In genomic region chr22:44737414-44738346, GRCh38 we compare ENCODE assay signal across 28 cellular contexts. TPM values are rescaled to one million over a fixed set of nuclear protein-coding genes. Genes with fewer than 3 reads are reported as not detected.
DNase-seq lines count a peak whose midpoint lies in the region; ATAC-seq and TF ChIP-seq lines count a peak whose summit lies in the region.
"Had no signal": no experiment of that assay in that cellular context is flagged by ENCODE, and none has a peak within 500 bp of the region (broad histone marks: within the 10 kb centered on the region; RNA-seq: fewer than 3 reads in every experiment).

No MANE protein-coding gene starts in this region.

- CTCF ChIA-PET in Caco-2 (lab: Charles Lee) (interaction anchor here (0.6 to 0.9 kb wide), 2 partner anchors 83 to 312 kb away, joined by 3 to 4 read pairs; no protein-coding TSS in a partner anchor), HCT116 (lab: Charles Lee) (interaction anchor here (0.6 to 1.3 kb wide), 2 partner anchors 52 to 53 kb away, joined by 3 to 6 read pairs; no protein-coding TSS in a partner anchor)

- peak overlapping the region; percentile 13; the same call in 1 of the 2 replicates for H3K9ac ChIP-seq in HCT116 (ENCODE audit: low read length)
- no peak overlapping the region for H3K9ac ChIP-seq in mesendoderm (ENCODE audit: low read length)

- no peak overlapping the region for H3K18ac ChIP-seq in mesendoderm (ENCODE audit: low read length)

- DNase-seq in Caco-2, result peak in 1 of 2 experiments; percentile 79
- DNase-seq in HCT116 (ENCODE audit: low read depth, low spot score), result no peak
- DNase-seq in foreskin keratinocyte, result no peak
- DNase-seq in mesendoderm, result no peak
- DNase-seq in sciatic nerve (ENCODE audit: low spot score), result no peak
- no peak for DNase-seq in immature natural killer cell
- DNase-seq in breast epithelium (ENCODE audit: low spot score in 2 of 2), result no peak
- DNase-seq: ACHN; activated CD4-positive, alpha-beta memory T cell treated with anti-CD3 and anti-CD28 coated beads, Interleukin-2, amount 10 ng/mL, durations not matched to agents 7 days and 5 days; activated CD4-positive, CD25-positive, alpha-beta regulatory T cell; effector memory CD4-positive, alpha-beta T cell; gastrocnemius medialis; MV-4-11; NCI-H2029; NCI-H345; nephron progenitor cell; stimulated activated CD4-positive, alpha-beta T cell treated with anti-CD3 and anti-CD28 coated beads, Interleukin-1b, Interleukin-23, amount 100 ng/mL, for 48 hours; T1000; uterus had no signal

- peaks cover 26% of the 10 kb centered on the region for H3K4me1 Mint-ChIP-seq in Caco-2 (ENCODE audit: low read depth, unreplicated experiment)
- H3K4me1 Mint-ChIP-seq in immature natural killer cell, result peaks cover 5 to 6% of the 10 kb centered on the region in 2 donors
- H3K4me1 Mint-ChIP-seq: activated CD4-positive, alpha-beta memory T cell treated with anti-CD3 and anti-CD28 coated beads, Interleukin-2, amount 10 ng/mL, durations not matched to agents 7 days and 5 days had no signal

- H3K79me1 ChIP-seq in mesendoderm (ENCODE audit: low read length), result no peaks in the 10 kb centered on the region

- TSS peak; percentile 86 for BruUV-seq in Caco-2 (replicated peaks; lab: Mats Ljungman, UMichigan)
- TSS peak; percentile 12 for BruUV-seq in HCT116 (replicated peaks; lab: Mats Ljungman, UMichigan)

- ATAC-seq in HCT116 (peak; percentile 4), foreskin keratinocyte (peak; percentile 2), sciatic nerve (no peak), GM21825 (IDR thresholded peaks at IDR 0.05; ENCODE audit: unreplicated experiment) (no peak)
- ATAC-seq: gastrocnemius medialis had no signal

- H3K27ac Mint-ChIP-seq in Caco-2 (ENCODE audit: unreplicated experiment) (peak overlapping the region; percentile 95), immature natural killer cell (no peak overlapping the region)
- H3K27ac Mint-ChIP-seq: activated CD4-positive, alpha-beta memory T cell treated with anti-CD3 and anti-CD28 coated beads, Interleukin-2, amount 10 ng/mL, durations not matched to agents 7 days and 5 days; brain; nephron progenitor cell had no signal

- H3K36me3 ChIP-seq in Caco-2 (ENCODE audit: control insufficient read depth, insufficient read depth, low read length), result no peaks in the 10 kb centered on the region
- no peaks in the 10 kb centered on the region for H3K36me3 ChIP-seq in HCT116 (ENCODE audit: control insufficient read depth in 1 of 2, insufficient read depth in 2 of 2, low read length in 2 of 2)
- H3K36me3 ChIP-seq in mesendoderm (ENCODE audit: control insufficient read depth, insufficient read depth, low read length), result no peaks in the 10 kb centered on the region
- no peaks in the 10 kb centered on the region for H3K36me3 ChIP-seq in breast epithelium
- H3K36me3 ChIP-seq: esophagus muscularis mucosa, gastrocnemius medialis, left lung, prostate gland, suprapubic skin, uterus had no signal

- H3K36me3 Mint-ChIP-seq in Caco-2 (ENCODE audit: insufficient read depth, unreplicated experiment) (peaks cover 93% of the 10 kb centered on the region), immature natural killer cell (peaks cover 1 to 6% (median 2%) of the 10 kb centered on the region in 3 donors)
- H3K36me3 Mint-ChIP-seq: brain had no signal

- H4K8ac ChIP-seq in mesendoderm (ENCODE audit: low read depth, low read length), result no peak overlapping the region

- H3K27me3 Mint-ChIP-seq in Caco-2 (ENCODE audit: insufficient read depth, unreplicated experiment), result no peaks in the 10 kb centered on the region
- H3K27me3 Mint-ChIP-seq in immature natural killer cell (ENCODE audit: low read depth in 3 of 3), result peaks cover 7 to 12% (median 8%) of the 10 kb centered on the region in 3 donors
- H3K27me3 Mint-ChIP-seq: activated CD4-positive, alpha-beta memory T cell treated with anti-CD3 and anti-CD28 coated beads, Interleukin-2, amount 10 ng/mL, durations not matched to agents 7 days and 5 days had no signal

- intact Hi-C loops in Caco-2 (cut with micrococcal nuclease; ENCODE audit: unreplicated experiment) (loop anchor here (2.0 to 5.0 kb wide), 2 partner anchors 35 to 50 kb away; partner anchors contain the start of gene PRR5), HCT116 (cut with micrococcal nuclease) (no loop called here), sciatic nerve (cut with DNase I) (loop anchor here (5.0 kb wide), 1 partner anchor 40 kb away; no protein-coding TSS in a partner anchor), breast epithelium (cut with DNase I; ENCODE audit: low total_unique reads) (loop anchor here (5.0 kb wide), 1 partner anchor 40 kb away; no protein-coding TSS in a partner anchor)

- POLR2A ChIA-PET in Caco-2 (lab: Charles Lee), result interaction anchor here (0.6 to 1.0 kb wide), 3 partner anchors 16 to 568 kb away, joined by 3 read pairs; no protein-coding TSS in a partner anchor
- POLR2A ChIA-PET in HCT116 (lab: Charles Lee), result no interaction called here

- H3K23ac ChIP-seq in mesendoderm (ENCODE audit: low read length), result no peak overlapping the region

- H3K27ac ChIP-seq in HCT116 (ENCODE audit: low read depth, low read length), result peak overlapping the region; percentile 14; the same call in 1 of the 2 replicates
- no peak overlapping the region for H3K27ac ChIP-seq in foreskin keratinocyte
- H3K27ac ChIP-seq in mesendoderm (ENCODE audit: low read depth, low read length), result no peak overlapping the region
- H3K27ac ChIP-seq in breast epithelium, result no peak overlapping the region
- H3K27ac ChIP-seq: BLaER1 treated with 17β-estradiol and CSF1 and Interleukin-3, amounts not matched to agents 10 nM and 100 nM; esophagus muscularis mucosa; gastrocnemius medialis; left lung; prostate gland; SK-N-MC; suprapubic skin; uterus had no signal

- H2AFZ ChIP-seq in HCT116 (ENCODE audit: low read depth, low read length, poor library complexity, severe bottlenecking), result no peak overlapping the region

- H3K4me1 ChIP-seq in Caco-2, result peaks cover 88% of the 10 kb centered on the region
- H3K4me1 ChIP-seq in HCT116 (ENCODE audit: control insufficient read depth in 1 of 2, insufficient read depth in 2 of 2, low read length in 2 of 2), result peaks cover 22 to 38% of the 10 kb centered on the region in 2 experiments
- H3K4me1 ChIP-seq in foreskin keratinocyte, result no peaks in the 10 kb centered on the region
- no peaks in the 10 kb centered on the region for H3K4me1 ChIP-seq in mesendoderm (ENCODE audit: control insufficient read depth, low read depth, low read length)
- no peaks in the 10 kb centered on the region for H3K4me1 ChIP-seq in breast epithelium
- H3K4me1 ChIP-seq: gastrocnemius medialis, left lung, prostate gland, suprapubic skin, uterus had no signal

- no peak for TF ChIP-seq RAD21 in HCT116 (IDR thresholded peaks at IDR 0.05; ENCODE audit: low read depth)

- H3K9me3 ChIP-seq in Caco-2 (no peaks in the 10 kb centered on the region), HCT116 (ENCODE audit: control insufficient read depth in 1 of 2, insufficient read depth in 1 of 2, low read depth in 1 of 2, low read length in 2 of 2) (no peaks in the 10 kb centered on the region), breast epithelium (no peaks in the 10 kb centered on the region)
- H3K9me3 ChIP-seq: BLaER1 treated with 17β-estradiol and CSF1 and Interleukin-3, amounts not matched to agents 10 nM and 100 nM; esophagus muscularis mucosa; gastrocnemius medialis; left lung; prostate gland; suprapubic skin; uterus had no signal

- H3K56ac ChIP-seq in mesendoderm (ENCODE audit: low read length), result peak overlapping the region; percentile 15

- peak overlapping the region; percentile 60 for H3K4me2 ChIP-seq in HCT116 (ENCODE audit: low read length)
- H3K4me2 ChIP-seq in mesendoderm (ENCODE audit: low read length), result no peak overlapping the region
- H3K4me2 ChIP-seq: BLaER1 treated with 17β-estradiol and CSF1 and Interleukin-3, amounts not matched to agents 10 nM and 100 nM had no signal

- peak overlapping the region; percentile 63 for H3K4me3 Mint-ChIP-seq in Caco-2 (ENCODE audit: unreplicated experiment)
- no peak overlapping the region for H3K4me3 Mint-ChIP-seq in immature natural killer cell
- H3K4me3 Mint-ChIP-seq: activated CD4-positive, alpha-beta memory T cell treated with anti-CD3 and anti-CD28 coated beads, Interleukin-2, amount 10 ng/mL, durations not matched to agents 7 days and 5 days; brain; nephron progenitor cell had no signal

- TF ChIP-seq POLR2A in HCT116 (IDR thresholded peaks at IDR 0.05; ENCODE audit: borderline replicate concordance, extremely low read depth, insufficient read depth, insufficient read length), result no peak
- TF ChIP-seq POLR2A in breast epithelium (IDR thresholded peaks at IDR 0.05), result no peak

- H2BK120ac ChIP-seq in mesendoderm (ENCODE audit: low read depth, low read length), result no peak overlapping the region

- no peaks in the 10 kb centered on the region for H3K9me2 ChIP-seq in HCT116 (ENCODE audit: insufficient read depth)

- no peaks in the 10 kb centered on the region for H4K20me1 ChIP-seq in HCT116 (ENCODE audit: insufficient read depth)

- H3K9me3 Mint-ChIP-seq in Caco-2 (ENCODE audit: unreplicated experiment) (no peaks in the 10 kb centered on the region), immature natural killer cell (no peaks in the 10 kb centered on the region)
- H3K9me3 Mint-ChIP-seq: nephron progenitor cell had no signal

- no peak overlapping the region for H2BK5ac ChIP-seq in mesendoderm (ENCODE audit: low read length)

- H3K4me3 ChIP-seq in Caco-2 (ENCODE audit: low read depth, low read length), result no peak overlapping the region
- no peak overlapping the region for H3K4me3 ChIP-seq in HCT116 (replicated peaks in 1 of 2; ENCODE audit: low read depth in 1 of 2, low read length in 2 of 2)
- no peak overlapping the region for H3K4me3 ChIP-seq in mesendoderm (ENCODE audit: low read length)
- H3K4me3 ChIP-seq in breast epithelium, result no peak overlapping the region
- H3K4me3 ChIP-seq: BLaER1 treated with 17β-estradiol and CSF1 and Interleukin-3, amounts not matched to agents 10 nM and 100 nM; esophagus muscularis mucosa; gastrocnemius medialis; left lung; prostate gland; SK-N-MC; suprapubic skin; uterus had no signal

- no peaks in the 10 kb centered on the region for H3K27me3 ChIP-seq in Caco-2 (replicated peaks; ENCODE audit: control insufficient read depth, insufficient read depth, low read length)
- H3K27me3 ChIP-seq in HCT116 (ENCODE audit: insufficient read depth, low read length), result no peaks in the 10 kb centered on the region
- H3K27me3 ChIP-seq in foreskin keratinocyte, result peaks cover 22% of the 10 kb centered on the region
- H3K27me3 ChIP-seq in mesendoderm (ENCODE audit: insufficient read depth, low read length, poor library complexity), result no peaks in the 10 kb centered on the region
- H3K27me3 ChIP-seq in breast epithelium, result no peaks in the 10 kb centered on the region
- H3K27me3 ChIP-seq: BLaER1 treated with 17β-estradiol and CSF1 and Interleukin-3, amounts not matched to agents 10 nM and 100 nM; suprapubic skin; uterus had no signal

- no peak overlapping the region for H2AK5ac ChIP-seq in mesendoderm (ENCODE audit: low read length)

- no peak overlapping the region for H3K4ac ChIP-seq in mesendoderm (ENCODE audit: low read depth, low read length)

- H2BK15ac ChIP-seq in mesendoderm (replicated peaks; ENCODE audit: low read depth), result no peak overlapping the region

- TF ChIP-seq CTCF in Caco-2 (IDR thresholded peaks at IDR 0.05; ENCODE audit: insufficient read depth in 1 of 2, low read depth in 1 of 2, low read length in 1 of 2, severe bottlenecking in 1 of 2, unreplicated experiment in 1 of 2), result no peak
- TF ChIP-seq CTCF in HCT116 (IDR thresholded peaks at IDR 0.05 in 2 of 3, conservative IDR thresholded peaks at IDR 0.05 in 1 of 3; ENCODE audit: borderline replicate concordance in 1 of 3, insufficient read depth in 1 of 3, low read depth in 2 of 3, low read length in 2 of 3), result no peak
- TF ChIP-seq CTCF in foreskin keratinocyte (conservative IDR thresholded peaks at IDR 0.05), result no peak
- no peak for TF ChIP-seq CTCF in breast epithelium (IDR thresholded peaks at IDR 0.05)

- H4K5ac ChIP-seq in mesendoderm (ENCODE audit: low read length), result no peak overlapping the region

- no peaks in the 10 kb centered on the region for H3K79me2 ChIP-seq in HCT116 (ENCODE audit: insufficient read depth, low read length)
- H3K79me2 ChIP-seq in mesendoderm (ENCODE audit: control insufficient read depth, insufficient read depth, low read length), result no peaks in the 10 kb centered on the region

- WGBS in mesendoderm (ENCODE audit: extremely low coverage, insufficient coverage, low lambda C conversion rate), result no CpG with 5 or more reads among the region's 32 CpGs

- RAD21 ChIA-PET in HCT116 (lab: Charles Lee; ENCODE audit: low non-redundant PET in 1 of 2, low total read pairs in 2 of 2, uncharacterized antibody in 2 of 2, unreplicated experiment in 2 of 2), result no interaction called here

RNA-seq across cellular contexts. Expression of gene ARHGAP8, which starts 14.7 kb away (rescaled TPM):
- total RNA-seq in Caco-2 (2022), result 81.5 and 90.5 TPM in 2 replicates
- total RNA-seq in HCT116 (2021; ENCODE audit: unreplicated experiment), result 67.5 TPM
- 41.9 and 45.9 TPM in 2 replicates for polyA plus RNA-seq in HCT116 (2012)
- 15.8 and 16.5 TPM in 2 replicates for total RNA-seq in foreskin keratinocyte
- 14.8 and 16.2 TPM in 2 replicates for polyA plus RNA-seq in foreskin keratinocyte
- polyA plus RNA-seq in mesendoderm (2013, experiment 1 of 2), result 26.7 TPM
- polyA plus RNA-seq in mesendoderm (2013, experiment 2 of 2), result 27.5 TPM
- 17.3 TPM for total RNA-seq in sciatic nerve
- polyA plus RNA-seq in immature natural killer cell, result 1 to 10 TPM in 1 of 3 donors, under 1 TPM in 1, not detected in 1; 0.60 to 2.0 TPM
- total RNA-seq in breast epithelium, result 10 to 100 TPM in 2 of 3 donors, 1 to 10 TPM in 1; 9.8 to 39.4 (median 32.4) TPM
- total RNA-seq: gastrocnemius medialis, RPMI7951 had no signal

RNA-seq across cellular contexts. Expression of gene PRR5, which starts 35.7 kb away (rescaled TPM):
- total RNA-seq in Caco-2 (2022), result 74.8 and 82.8 TPM in 2 replicates
- 26.9 TPM for total RNA-seq in HCT116 (2021; ENCODE audit: unreplicated experiment)
- 16.9 and 17.4 TPM in 2 replicates for polyA plus RNA-seq in HCT116 (2012)
- total RNA-seq in foreskin keratinocyte, result 12.2 and 13.8 TPM in 2 replicates
- polyA plus RNA-seq in foreskin keratinocyte, result 18.4 and 18.5 TPM in 2 replicates
- 9.1 TPM for polyA plus RNA-seq in mesendoderm (2013, experiment 1 of 2)
- 9.0 TPM for polyA plus RNA-seq in mesendoderm (2013, experiment 2 of 2)
- 33.7 TPM for total RNA-seq in sciatic nerve
- 100 to 1,000 TPM; 102 to 168 (median 112) TPM for polyA plus RNA-seq in immature natural killer cell
- total RNA-seq in breast epithelium, result 10 to 100 TPM; 23.7 to 39.5 (median 29.5) TPM

Comparison
In these comparisons a context has a peak if more than half of its experiments do, and no peak if none do; other contexts are left out.
1. ATAC-seq: peak in HCT116 (single experiment) and foreskin keratinocyte (single experiment); none in sciatic nerve (single experiment) and GM21825 (single experiment).